ENCODE assay signal across 1 cellular context in genomic region chr12:106845910-106846309, GRCh38.
TF ChIP-seq lines count a peak whose summit lies in the region.

No MANE protein-coding gene starts in this region.

TF ChIP-seq in K562, 482 proteins besides CTCF, POLR2A, EP300 and RAD21:
- TF ChIP-seq SP1 (CRISPR knock-in tag; IDR thresholded peaks at IDR 0.05), result no peak
- no peak for TF ChIP-seq BHLHE40 (IDR thresholded peaks at IDR 0.05; ENCODE audit: low read length)
- TF ChIP-seq PKNOX1 (IDR thresholded peaks at IDR 0.05), result 0 out of 2 replicates have a peak, but pooled peaks have one; percentile 7
- TF ChIP-seq TEAD1 (CRISPR knock-in tag; IDR thresholded peaks at IDR 0.05), result no peak
- peak; percentile 47; the same call in 1 of the 2 replicates for TF ChIP-seq NFE2 (IDR thresholded peaks at IDR 0.05; ENCODE audit: low read depth)
- 0 out of 2 replicates have a peak, but pooled peaks have one; percentile 7 for TF ChIP-seq ATF3 (IDR thresholded peaks at IDR 0.05)
- TF ChIP-seq ATF3 (CRISPR knock-in tag; conservative IDR thresholded peaks at IDR 0.05), result no peak
- no peak for TF ChIP-seq SIN3A (IDR thresholded peaks at IDR 0.05; ENCODE audit: borderline replicate concordance in 2 of 2, control insufficient read depth in 1 of 2, low read depth in 2 of 2, low read length in 2 of 2)
- no peak for TF ChIP-seq ZNF785 (CRISPR knock-in tag; IDR thresholded peaks at IDR 0.05)
- peak; percentile 32; the same call in 1 of the 2 replicates for TF ChIP-seq MAFK (IDR thresholded peaks at IDR 0.05; ENCODE audit: low read length)
- TF ChIP-seq BRF1 (IDR thresholded peaks at IDR 0.05; ENCODE audit: borderline replicate concordance, extremely low read depth, insufficient read length), result no peak
- TF ChIP-seq RFX1 (IDR thresholded peaks at IDR 0.05), result peak; percentile 46
- peak; percentile 89 for TF ChIP-seq ZNF316 (IDR thresholded peaks at IDR 0.05)
- no peak for TF ChIP-seq CHD2 (IDR thresholded peaks at IDR 0.05; ENCODE audit: low read depth, low read length)
- TF ChIP-seq IRF1 (CRISPR knock-in tag; IDR thresholded peaks at IDR 0.05; ENCODE audit: borderline replicate concordance), result no peak
- TF ChIP-seq SETDB1 (IDR thresholded peaks at IDR 0.05; ENCODE audit: low read length), result no peak
- TF ChIP-seq CC2D1A (IDR thresholded peaks at IDR 0.05), result no peak
- TF ChIP-seq ZNF143 (CRISPR knock-in tag; IDR thresholded peaks at IDR 0.05), result no peak
- no peak for TF ChIP-seq ELK3 (CRISPR knock-in tag; IDR thresholded peaks at IDR 0.05)
- peak; percentile 76 for TF ChIP-seq C11orf30 (IDR thresholded peaks at IDR 0.05; ENCODE audit: low read depth)
- TF ChIP-seq SRF (CRISPR knock-in tag; IDR thresholded peaks at IDR 0.05), result no peak
- TF ChIP-seq SMAD4 (CRISPR knock-in tag; conservative IDR thresholded peaks at IDR 0.05), result no peak
- no peak for TF ChIP-seq ZNF778 (CRISPR knock-in tag; IDR thresholded peaks at IDR 0.05)
- no peak for TF ChIP-seq ILK (tag; IDR thresholded peaks at IDR 0.05; ENCODE audit: borderline replicate concordance, low read depth)
- no peak for TF ChIP-seq SMARCC2 (IDR thresholded peaks at IDR 0.05; ENCODE audit: low read depth)
- TF ChIP-seq JUN (IDR thresholded peaks at IDR 0.05; ENCODE audit: borderline replicate concordance, low read depth, low read length), result no peak
- TF ChIP-seq JUN (CRISPR knock-in tag; IDR thresholded peaks at IDR 0.05; ENCODE audit: borderline replicate concordance), result no peak
- no peak for TF ChIP-seq MEF2A (IDR thresholded peaks at IDR 0.05; ENCODE audit: control insufficient read depth, low read depth, low read length)
- no peak for TF ChIP-seq XRCC4 (IDR thresholded peaks at IDR 0.05; ENCODE audit: extremely low read depth, insufficient read depth, insufficient read length)
- no peak for TF ChIP-seq SMAD2 (IDR thresholded peaks at IDR 0.05; ENCODE audit: low read depth, low read length)
- peak; percentile 45; the same call in 1 of the 2 replicates for TF ChIP-seq MAFF (IDR thresholded peaks at IDR 0.05; ENCODE audit: low read length)
- TF ChIP-seq MAFG (tag; conservative IDR thresholded peaks at IDR 0.05), result peak; percentile 72
- TF ChIP-seq GABPB2 (CRISPR knock-in tag; conservative IDR thresholded peaks at IDR 0.05), result no peak
- TF ChIP-seq U2AF1 (optimal IDR thresholded peaks at IDR 0.05; ENCODE audit: low read depth, low read length), result no peak
- TF ChIP-seq BCLAF1 (IDR thresholded peaks at IDR 0.05; ENCODE audit: borderline replicate concordance in 1 of 2, control insufficient read depth in 1 of 2, low read depth in 2 of 2, low read length in 1 of 2), result no peak
- no peak for TF ChIP-seq TFE3 (CRISPR knock-in tag; IDR thresholded peaks at IDR 0.05)
- no peak for TF ChIP-seq DNMT1 (IDR thresholded peaks at IDR 0.05)
- no peak for TF ChIP-seq NR2C1 (IDR thresholded peaks at IDR 0.05)
- TF ChIP-seq NR2C1 (tag; IDR thresholded peaks at IDR 0.05), result no peak
- no peak for TF ChIP-seq HSF4 (CRISPR knock-in tag; IDR thresholded peaks at IDR 0.05; ENCODE audit: borderline replicate concordance)
- no peak for TF ChIP-seq ZNF695 (CRISPR knock-in tag; IDR thresholded peaks at IDR 0.05)
- no peak for TF ChIP-seq POLR3A (IDR thresholded peaks at IDR 0.05; ENCODE audit: borderline replicate concordance, extremely low read depth, insufficient read depth, insufficient read length)
